ENCODE assay signal across 28 cellular contexts in genomic region chr12:53100466-53101151, GRCh38. TPM values are rescaled to one million over a fixed set of nuclear protein-coding genes. Genes with fewer than 3 reads are reported as not detected.
DNase-seq lines count a peak whose midpoint lies in the region; ATAC-seq, FAIRE-seq and TF ChIP-seq lines count a peak whose summit lies in the region.
"Had no signal": no experiment of that assay in that cellular context is flagged by ENCODE, and none has a peak within 500 bp of the region (broad histone marks: within the 10 kb centered on the region; RNA-seq: fewer than 3 reads in every experiment).

No MANE protein-coding gene starts in this region.

- DNase-seq in cardiac septum (ENCODE audit: low spot score) (peak; percentile 73), left ventricle myocardium superior (no peak), K562 (ENCODE audit: extremely low read depth in 1 of 4, low spot score in 3 of 4) (no peak), neural progenitor cell (ENCODE audit: low spot score) (no peak), smooth muscle cell (lab: John Stamatoyannopoulos, UW; ENCODE audit: unreplicated experiment) (no peak), NCI-H128 (lab: John Stamatoyannopoulos, UW; ENCODE audit: unreplicated experiment) (no peak)
- no peak for DNase-seq in stimulated activated effector memory CD8-positive, alpha-beta T cell treated with anti-CD3 and anti-CD28 coated beads, Interleukin-12 subunit alpha, Interleukin-12 subunit beta, amount 100 ng/mL, for 72 hours (ENCODE audit: low spot score in 2 of 2)
- DNase-seq: activated CD4-positive, alpha-beta T cell treated with anti-CD3 and anti-CD28 coated beads for 48 hours; BE2C; DMS53; GDM1; GOT3; Kasumi-1; MV-4-11; NCI-H1694; NCI-H526; stimulated activated naive CD8-positive, alpha-beta T cell treated with anti-CD3 and anti-CD28 coated beads, Interleukin-15, Interleukin-2, amounts not matched to agents 100 U/mL and 50 U/mL, for 24 hours; T-helper 2 cell; trophoblast cell had no signal

- H4K20me1 ChIP-seq in K562 (replicated peaks; ENCODE audit: control insufficient read depth, insufficient read depth, low read length), result no peaks in the 10 kb centered on the region
- no peaks in the 10 kb centered on the region for H4K20me1 ChIP-seq in neural progenitor cell (ENCODE audit: low read depth)
- no peaks in the 10 kb centered on the region for H4K20me1 ChIP-seq in smooth muscle cell (ENCODE audit: low read depth)

- in situ Hi-C loops in K562 (cut with MboI), result loop anchor here (5.0 kb wide), 1 partner anchor 33 kb away; no protein-coding TSS in a partner anchor

- TF ChIP-seq POLR2A in K562 (conservative IDR thresholded peaks at IDR 0.05), result no peak

- TF ChIP-seq RAD21 in K562 (CRISPR knock-in tag; conservative IDR thresholded peaks at IDR 0.05 in 1 of 2, IDR thresholded peaks at IDR 0.05 in 1 of 2), result no peak

- no peaks in the 10 kb centered on the region for H3K9me3 Mint-ChIP-seq in neural progenitor cell
- no peaks in the 10 kb centered on the region for H3K9me3 Mint-ChIP-seq in stimulated activated effector memory CD8-positive, alpha-beta T cell treated with anti-CD3 and anti-CD28 coated beads, Interleukin-12 subunit alpha, Interleukin-12 subunit beta, amount 100 ng/mL, for 72 hours
- H3K9me3 Mint-ChIP-seq: activated naive CD4-positive, alpha-beta T cell treated with anti-CD3 and anti-CD28 coated beads, Interleukin-2, amount 50 U/mL, for 24 hours; central memory CD8-positive, alpha-beta T cell; memory B cell had no signal

- no peak for FAIRE-seq in K562 (lab: Jason Lieb, UNC)
- FAIRE-seq: A549, astrocyte had no signal

- H3K27ac ChIP-seq in K562 (ENCODE audit: extremely low read depth, low read depth, low read length) (no peak overlapping the region), neural progenitor cell (no peak overlapping the region), smooth muscle cell (ENCODE audit: low read depth) (no peak overlapping the region)

- no peak overlapping the region for H3K4me2 ChIP-seq in K562 (ENCODE audit: insufficient read depth, low read length)
- no peak overlapping the region for H3K4me2 ChIP-seq in neural progenitor cell
- H3K4me2 ChIP-seq in smooth muscle cell, result no peak overlapping the region

- H3K4me1 ChIP-seq in K562 (replicated peaks in 1 of 2; ENCODE audit: control insufficient read depth in 2 of 2, insufficient read depth in 2 of 2, low read length in 2 of 2) (peaks cover 40 to 43% of the 10 kb centered on the region in 2 experiments), neural progenitor cell (peaks cover 21% of the 10 kb centered on the region), smooth muscle cell (ENCODE audit: low read depth) (peaks cover 31% of the 10 kb centered on the region)

- no peaks in the 10 kb centered on the region; a peak in 1 of 5 replicates for H3K27me3 ChIP-seq in K562 (ENCODE audit: control insufficient read depth in 2 of 2, insufficient read depth in 2 of 2, low read length in 2 of 2)
- H3K27me3 ChIP-seq in neural progenitor cell, result peaks cover 38% of the 10 kb centered on the region
- no peaks in the 10 kb centered on the region for H3K27me3 ChIP-seq in smooth muscle cell (ENCODE audit: low read depth)
- H3K27me3 ChIP-seq: BE2C had no signal

- H3K36me3 Mint-ChIP-seq in neural progenitor cell, result no peaks in the 10 kb centered on the region
- peaks cover 9% of the 10 kb centered on the region for H3K36me3 Mint-ChIP-seq in stimulated activated effector memory CD8-positive, alpha-beta T cell treated with anti-CD3 and anti-CD28 coated beads, Interleukin-12 subunit alpha, Interleukin-12 subunit beta, amount 100 ng/mL, for 72 hours
- H3K36me3 Mint-ChIP-seq: activated naive CD4-positive, alpha-beta T cell treated with anti-CD3 and anti-CD28 coated beads, Interleukin-2, amount 50 U/mL, for 24 hours; memory B cell had no signal

- no peak for TF ChIP-seq EP300 in K562 (IDR thresholded peaks at IDR 0.05; ENCODE audit: low read length)

- no TSS peak for BruUV-seq in K562 (replicated peaks; lab: Mats Ljungman, UMichigan)

- H3K4me3 ChIP-seq in K562 (no peak overlapping the region), neural progenitor cell (no peak overlapping the region), smooth muscle cell (no peak overlapping the region)
- H3K4me3 ChIP-seq: A549 had no signal

- H3K79me2 ChIP-seq in K562 (ENCODE audit: control insufficient read depth, insufficient read depth, low read length), result no peaks in the 10 kb centered on the region
- H3K79me2 ChIP-seq in neural progenitor cell (ENCODE audit: low read depth), result no peaks in the 10 kb centered on the region
- no peaks in the 10 kb centered on the region for H3K79me2 ChIP-seq in smooth muscle cell (ENCODE audit: low read depth)

- H3K36me3 ChIP-seq in K562 (ENCODE audit: control insufficient read depth, insufficient read depth, low read length) (no peaks in the 10 kb centered on the region), neural progenitor cell (no peaks in the 10 kb centered on the region), smooth muscle cell (ENCODE audit: low read depth) (no peaks in the 10 kb centered on the region)
- H3K36me3 ChIP-seq: BE2C had no signal

- H3K27me3 Mint-ChIP-seq in neural progenitor cell (ENCODE audit: insufficient read depth, low read depth), result peaks cover 38% of the 10 kb centered on the region
- H3K27me3 Mint-ChIP-seq: activated naive CD4-positive, alpha-beta T cell treated with anti-CD3 and anti-CD28 coated beads, Interleukin-2, amount 50 U/mL, for 24 hours; central memory CD8-positive, alpha-beta T cell had no signal

- peaks cover 57% of the 10 kb centered on the region for H3K4me1 Mint-ChIP-seq in neural progenitor cell
- peaks cover 68% of the 10 kb centered on the region for H3K4me1 Mint-ChIP-seq in stimulated activated effector memory CD8-positive, alpha-beta T cell treated with anti-CD3 and anti-CD28 coated beads, Interleukin-12 subunit alpha, Interleukin-12 subunit beta, amount 100 ng/mL, for 72 hours

- H3K27ac Mint-ChIP-seq in neural progenitor cell, result no peak overlapping the region
- H3K27ac Mint-ChIP-seq in stimulated activated effector memory CD8-positive, alpha-beta T cell treated with anti-CD3 and anti-CD28 coated beads, Interleukin-12 subunit alpha, Interleukin-12 subunit beta, amount 100 ng/mL, for 72 hours, result no peak overlapping the region
- H3K27ac Mint-ChIP-seq: activated naive CD4-positive, alpha-beta T cell treated with anti-CD3 and anti-CD28 coated beads, Interleukin-2, amount 50 U/mL, for 24 hours; memory B cell had no signal

- H3K9me3 ChIP-seq in K562 (replicated peaks; ENCODE audit: control insufficient read depth, insufficient read depth, low read depth, low read length) (no peaks in the 10 kb centered on the region), neural progenitor cell (ENCODE audit: low read depth) (no peaks in the 10 kb centered on the region), smooth muscle cell (replicated peaks; ENCODE audit: low read depth) (no peaks in the 10 kb centered on the region)
- H3K9me3 ChIP-seq: A549, BE2C had no signal

- H3F3A ChIP-seq in neural progenitor cell (ENCODE audit: low read depth), result peaks cover 13% of the 10 kb centered on the region
- H3F3A ChIP-seq in smooth muscle cell (ENCODE audit: low read depth), result peaks cover 17% of the 10 kb centered on the region

- POLR2A ChIA-PET in K562 (lab: Yijun Ruan, JAX), result interaction anchor here (1.4 kb wide), 1 partner anchor 10 kb away, joined by 4 read pairs; no protein-coding TSS in a partner anchor

- H3K9ac ChIP-seq in K562 (ENCODE audit: insufficient read depth in 1 of 2, low read depth in 2 of 2, low read length in 2 of 2) (peak overlapping the region in 1 of 2 experiments; percentile 67; a peak in 2 of 4 replicates), neural progenitor cell (no peak overlapping the region), smooth muscle cell (ENCODE audit: low read depth) (no peak overlapping the region)

- ATAC-seq in left ventricle myocardium superior, result no peak
- no peak for ATAC-seq in K562
- ATAC-seq in stimulated activated effector memory CD8-positive, alpha-beta T cell treated with anti-CD3 and anti-CD28 coated beads, Interleukin-12 subunit alpha, Interleukin-12 subunit beta, amount 100 ng/mL, for 72 hours, result no peak
- ATAC-seq in GM18868 (IDR thresholded peaks at IDR 0.05; ENCODE audit: unreplicated experiment), result no peak
- ATAC-seq: A549; stimulated activated naive CD8-positive, alpha-beta T cell treated with anti-CD3 and anti-CD28 coated beads, Interleukin-15, Interleukin-2, amounts not matched to agents 100 U/mL and 50 U/mL, for 24 hours had no signal

- intact Hi-C loops in cardiac septum (cut with DNase I), result no loop called here
- intact Hi-C loops in left ventricle myocardium superior (cut with micrococcal nuclease), result no loop called here
- intact Hi-C loops in K562 (cut with micrococcal nuclease), result no loop called here

- H3K9me1 ChIP-seq in K562 (ENCODE audit: control insufficient read depth, insufficient read depth, low read length), result peaks cover 6% of the 10 kb centered on the region

- CTCF ChIA-PET in K562 (lab: Yijun Ruan, JAX; ENCODE audit: low intra/inter-chr PET ratio), result no interaction called here

- 60% methylated on average over 12 of the region's 13 CpGs for WGBS in K562 (ENCODE audit: insufficient coverage, low coverage, missing lambda C conversion rate)
- 81% methylated on average over 13 of the region's 13 CpGs for WGBS in smooth muscle cell (ENCODE audit: low lambda C conversion rate)

- H2AFZ ChIP-seq in K562 (ENCODE audit: low read depth, low read length) (peak overlapping the region; percentile 54), neural progenitor cell (replicated peaks) (no peak overlapping the region), smooth muscle cell (ENCODE audit: low read depth) (no peak overlapping the region)

- TF ChIP-seq CTCF in K562 (IDR thresholded peaks at IDR 0.05 in 2 of 3, conservative IDR thresholded peaks at IDR 0.05 in 1 of 3; ENCODE audit: insufficient read depth in 2 of 3, low read depth in 1 of 3, low read length in 3 of 3) (no peak), neural progenitor cell (IDR thresholded peaks at IDR 0.05) (no peak), smooth muscle cell (IDR thresholded peaks at IDR 0.05; ENCODE audit: borderline replicate concordance, insufficient read depth, poor library complexity, severe bottlenecking) (no peak)

- H3K4me3 Mint-ChIP-seq in neural progenitor cell, result peak overlapping the region; percentile 48
- H3K4me3 Mint-ChIP-seq in stimulated activated effector memory CD8-positive, alpha-beta T cell treated with anti-CD3 and anti-CD28 coated beads, Interleukin-12 subunit alpha, Interleukin-12 subunit beta, amount 100 ng/mL, for 72 hours, result no peak overlapping the region
- H3K4me3 Mint-ChIP-seq: activated naive CD4-positive, alpha-beta T cell treated with anti-CD3 and anti-CD28 coated beads, Interleukin-2, amount 50 U/mL, for 24 hours; central memory CD8-positive, alpha-beta T cell; memory B cell had no signal

RNA-seq across cellular contexts. Expression of gene SOAT2, which starts 2.7 kb away (rescaled TPM):
- total RNA-seq in cardiac septum (not detected), left ventricle myocardium superior (0.12 TPM), K562 (2014; rRNA removed) (not detected in 2 replicates), K562 (2014; rRNA removed; fragmentation: Illumina TruSeq; extraction: Trizol) (not detected in 2 replicates), K562 (2015; rRNA removed; fragmentation: Illumina TruSeq; extraction: Trizol) (not detected in 2 replicates), K562 (2021) (not detected in 2 replicates), neural progenitor cell (ENCODE audit: low replicate concordance) (not detected in 2 replicates), smooth muscle cell (not detected in 2 replicates)
- not detected in 2 replicates for total RNA-seq in K562 (2011; cell fraction: chromatin; rRNA removed; ENCODE audit: low replicate concordance)
- not detected in 2 replicates for total RNA-seq in K562 (2011; cell fraction: nucleolus; rRNA removed)
- total RNA-seq in K562 (2011; cell fraction: nucleoplasm; rRNA removed), result 0.38 TPM in 1 of 2 replicates, not detected in the other
- polyA plus RNA-seq in K562 (2011; rRNA removed) (not detected in 2 replicates), K562 (2014; fragmentation: Illumina TruSeq; extraction: Trizol) (not detected in 2 replicates), K562 (2014; fragmentation: Nextera tagmentation; extraction: Ambion mirVana) (not detected), K562 (2014; rRNA removed) (0.04 TPM in 1 of 2 replicates, not detected in the other), smooth muscle cell (not detected in 2 replicates)
- not detected in 2 replicates for polyA plus RNA-seq in K562 (2011; cell fraction: cytosol; rRNA removed)
- not detected in 2 replicates for polyA plus RNA-seq in K562 (2011; cell fraction: nucleus; rRNA removed)
- polyA plus RNA-seq in K562 (2012), result not detected in 2 replicates
- polyA minus RNA-seq in K562 (2011; rRNA and poly(A)+ RNA removed), result not detected in 2 replicates
- polyA minus RNA-seq in K562 (2011; cell fraction: cytosol; rRNA and poly(A)+ RNA removed), result not detected in 2 replicates
- polyA minus RNA-seq in K562 (2011; cell fraction: nucleus; rRNA and poly(A)+ RNA removed), result not detected in 2 replicates
- total RNA-seq: astrocyte, HT1080, osteocyte, SK-MEL-5 had no signal

RNA-seq across cellular contexts. Expression of gene IGFBP6, which starts 3.1 kb away (rescaled TPM):
- total RNA-seq in cardiac septum, result 42.3 TPM
- 45.5 TPM for total RNA-seq in left ventricle myocardium superior
- 0.97 TPM in 1 of 2 replicates, not detected in the other for total RNA-seq in K562 (2011; cell fraction: chromatin; rRNA removed; ENCODE audit: low replicate concordance)
- total RNA-seq in K562 (2011; cell fraction: nucleolus; rRNA removed), result 0.66 and 1.8 TPM in 2 replicates
- 0.37 TPM in 1 of 2 replicates, not detected in the other for total RNA-seq in K562 (2011; cell fraction: nucleoplasm; rRNA removed)
- 1.2 and 1.6 TPM in 2 replicates for total RNA-seq in K562 (2014; rRNA removed)
- 0.36 and 0.61 TPM in 2 replicates for total RNA-seq in K562 (2014; rRNA removed; fragmentation: Illumina TruSeq; extraction: Trizol)
- 0.38 and 0.76 TPM in 2 replicates for total RNA-seq in K562 (2015; rRNA removed; fragmentation: Illumina TruSeq; extraction: Trizol)
- 1.4 and 2.3 TPM in 2 replicates for total RNA-seq in K562 (2021)
- 0.24 and 1.4 TPM in 2 replicates for polyA plus RNA-seq in K562 (2011; rRNA removed)
- polyA plus RNA-seq in K562 (2011; cell fraction: cytosol; rRNA removed), result 0.94 and 2.5 TPM in 2 replicates
- 0.24 and 0.47 TPM in 2 replicates for polyA plus RNA-seq in K562 (2011; cell fraction: nucleus; rRNA removed)
- 0.89 and 1.4 TPM in 2 replicates for polyA plus RNA-seq in K562 (2012)
- polyA plus RNA-seq in K562 (2014; fragmentation: Illumina TruSeq; extraction: Trizol), result 0.52 and 0.62 TPM in 2 replicates
- polyA plus RNA-seq in K562 (2014; fragmentation: Nextera tagmentation; extraction: Ambion mirVana), result under 1 TPM; 0.15 to 0.23 TPM
- 0.54 and 2.4 TPM in 2 replicates for polyA plus RNA-seq in K562 (2014; rRNA removed)
- polyA minus RNA-seq in K562 (2011; rRNA and poly(A)+ RNA removed), result not detected in 2 replicates
- 1.1 TPM in 1 of 2 replicates, not detected in the other for polyA minus RNA-seq in K562 (2011; cell fraction: cytosol; rRNA and poly(A)+ RNA removed)
- not detected in 2 replicates for polyA minus RNA-seq in K562 (2011; cell fraction: nucleus; rRNA and poly(A)+ RNA removed)
- 2.5 and 2.6 TPM in 2 replicates for total RNA-seq in neural progenitor cell (ENCODE audit: low replicate concordance)
- total RNA-seq in smooth muscle cell, result 22.6 and 22.7 TPM in 2 replicates
- 94.4 and 102 TPM in 2 replicates for polyA plus RNA-seq in smooth muscle cell

RNA-seq across cellular contexts. Expression of gene SPRYD3, which starts 21.4 kb away (rescaled TPM):
- total RNA-seq in cardiac septum, result 63.5 TPM
- total RNA-seq in left ventricle myocardium superior, result 39.8 TPM
- 10.8 and 27.6 TPM in 2 replicates for total RNA-seq in K562 (2011; cell fraction: chromatin; rRNA removed; ENCODE audit: low replicate concordance)
- 15.0 and 17.4 TPM in 2 replicates for total RNA-seq in K562 (2011; cell fraction: nucleolus; rRNA removed)
- 15.6 and 18.3 TPM in 2 replicates for total RNA-seq in K562 (2011; cell fraction: nucleoplasm; rRNA removed)
- 8.4 and 10.6 TPM in 2 replicates for total RNA-seq in K562 (2014; rRNA removed)
- total RNA-seq in K562 (2014; rRNA removed; fragmentation: Illumina TruSeq; extraction: Trizol), result 4.1 and 5.1 TPM in 2 replicates
- total RNA-seq in K562 (2015; rRNA removed; fragmentation: Illumina TruSeq; extraction: Trizol), result 5.0 and 5.9 TPM in 2 replicates
- total RNA-seq in K562 (2021), result 10.8 and 13.6 TPM in 2 replicates
- polyA plus RNA-seq in K562 (2011; rRNA removed), result 6.2 and 7.6 TPM in 2 replicates
- polyA plus RNA-seq in K562 (2011; cell fraction: cytosol; rRNA removed), result 8.6 and 18.4 TPM in 2 replicates
- polyA plus RNA-seq in K562 (2011; cell fraction: nucleus; rRNA removed), result 11.1 and 16.3 TPM in 2 replicates
- polyA plus RNA-seq in K562 (2012), result 11.4 and 11.7 TPM in 2 replicates
- 10.6 and 11.4 TPM in 2 replicates for polyA plus RNA-seq in K562 (2014; fragmentation: Illumina TruSeq; extraction: Trizol)
- 1 to 10 TPM; 1.5 to 2.6 TPM for polyA plus RNA-seq in K562 (2014; fragmentation: Nextera tagmentation; extraction: Ambion mirVana)
- 9.1 and 11.0 TPM in 2 replicates for polyA plus RNA-seq in K562 (2014; rRNA removed)
- polyA minus RNA-seq in K562 (2011; rRNA and poly(A)+ RNA removed), result 7.4 and 10.3 TPM in 2 replicates
- polyA minus RNA-seq in K562 (2011; cell fraction: cytosol; rRNA and poly(A)+ RNA removed), result 6.8 and 11.6 TPM in 2 replicates
- 6.6 and 7.5 TPM in 2 replicates for polyA minus RNA-seq in K562 (2011; cell fraction: nucleus; rRNA and poly(A)+ RNA removed)
- 5.4 and 6.7 TPM in 2 replicates for total RNA-seq in neural progenitor cell (ENCODE audit: low replicate concordance)
- 20.2 and 23.0 TPM in 2 replicates for total RNA-seq in smooth muscle cell
- polyA plus RNA-seq in smooth muscle cell, result 43.5 and 57.1 TPM in 2 replicates

RNA-seq across cellular contexts. Expression of gene TNS2, which starts 50.7 kb away (rescaled TPM):
- total RNA-seq in cardiac septum, result 99.3 TPM
- 120 TPM for total RNA-seq in left ventricle myocardium superior
- 7.1 and 23.0 TPM in 2 replicates for total RNA-seq in K562 (2011; cell fraction: chromatin; rRNA removed; ENCODE audit: low replicate concordance)
- 8.0 and 14.7 TPM in 2 replicates for total RNA-seq in K562 (2011; cell fraction: nucleolus; rRNA removed)
- 8.0 and 11.1 TPM in 2 replicates for total RNA-seq in K562 (2011; cell fraction: nucleoplasm; rRNA removed)
- total RNA-seq in K562 (2014; rRNA removed), result 1.2 and 1.3 TPM in 2 replicates
- total RNA-seq in K562 (2014; rRNA removed; fragmentation: Illumina TruSeq; extraction: Trizol), result 0.41 and 0.73 TPM in 2 replicates
- total RNA-seq in K562 (2015; rRNA removed; fragmentation: Illumina TruSeq; extraction: Trizol), result 0.65 and 0.79 TPM in 2 replicates
- 2.8 and 3.1 TPM in 2 replicates for total RNA-seq in K562 (2021)
- 1.3 and 1.7 TPM in 2 replicates for polyA plus RNA-seq in K562 (2011; rRNA removed)
- polyA plus RNA-seq in K562 (2011; cell fraction: cytosol; rRNA removed), result 0.91 and 1.3 TPM in 2 replicates
- 7.6 and 16.8 TPM in 2 replicates for polyA plus RNA-seq in K562 (2011; cell fraction: nucleus; rRNA removed)
- 1.5 and 2.8 TPM in 2 replicates for polyA plus RNA-seq in K562 (2012)
- 1.4 and 1.6 TPM in 2 replicates for polyA plus RNA-seq in K562 (2014; fragmentation: Illumina TruSeq; extraction: Trizol)
- under 1 TPM in 1 of 2 experiments, not detected in 1; 0.28 TPM for polyA plus RNA-seq in K562 (2014; fragmentation: Nextera tagmentation; extraction: Ambion mirVana)
- polyA plus RNA-seq in K562 (2014; rRNA removed), result 1.0 and 2.8 TPM in 2 replicates
- polyA minus RNA-seq in K562 (2011; rRNA and poly(A)+ RNA removed), result 2.3 and 2.9 TPM in 2 replicates
- 4.6 and 4.9 TPM in 2 replicates for polyA minus RNA-seq in K562 (2011; cell fraction: cytosol; rRNA and poly(A)+ RNA removed)
- 9.4 and 13.6 TPM in 2 replicates for polyA minus RNA-seq in K562 (2011; cell fraction: nucleus; rRNA and poly(A)+ RNA removed)
- total RNA-seq in neural progenitor cell (ENCODE audit: low replicate concordance), result 0.24 and 0.28 TPM in 2 replicates
- total RNA-seq in smooth muscle cell, result 9.3 and 11.4 TPM in 2 replicates
- polyA plus RNA-seq in smooth muscle cell, result 17.4 TPM in 2 replicates
